In the genomic region with DNA sequence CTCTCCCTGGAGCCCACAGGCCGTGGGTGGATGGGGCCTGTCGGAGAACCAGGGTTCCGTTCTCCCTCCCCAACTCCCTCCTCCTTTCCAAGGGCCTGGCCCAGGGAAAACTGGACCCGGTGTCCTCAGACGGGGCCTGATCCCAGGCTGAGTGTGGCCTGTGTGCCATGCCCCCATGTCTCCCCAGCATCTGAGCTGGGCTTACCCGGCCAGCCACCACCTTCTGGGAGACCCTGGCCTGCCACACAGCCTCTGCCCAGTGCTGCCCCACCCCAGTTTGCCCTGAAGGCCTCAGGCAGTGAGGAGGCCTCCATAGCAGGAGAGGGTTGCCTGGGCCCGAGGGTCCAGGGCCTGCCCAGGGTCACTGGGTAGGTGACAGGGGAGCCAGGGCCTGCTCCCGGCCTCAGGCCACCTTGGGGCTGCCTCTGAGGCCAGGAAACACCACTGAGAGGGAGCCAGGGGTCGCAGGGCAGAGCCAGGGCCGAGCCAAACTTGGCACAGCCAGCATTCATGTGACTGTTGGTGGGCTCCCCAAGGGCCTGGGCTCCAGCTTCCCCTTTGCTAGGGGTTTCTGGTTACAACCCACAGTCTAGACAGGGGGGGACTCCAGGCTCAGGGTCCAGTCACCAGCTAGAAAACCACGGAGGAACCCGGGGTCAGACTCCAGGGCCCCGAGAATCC, we compare ENCODE assay signal across 15 cellular contexts. TPM values are rescaled to one million over a fixed set of nuclear protein-coding genes. Genes with fewer than 3 reads are reported as not detected.
DNase-seq lines count a peak whose midpoint lies in the region; ATAC-seq and TF ChIP-seq lines count a peak whose summit lies in the region.
"Had no signal": no experiment of that assay in that cellular context is flagged by ENCODE, and none has a peak within 500 bp of the region (broad histone marks: within the 10 kb centered on the region; RNA-seq: fewer than 3 reads in every experiment).

No MANE protein-coding gene starts in this region.

- H3K4me1 ChIP-seq in SK-N-SH (ENCODE audit: control insufficient read depth in 1 of 2, insufficient read depth in 2 of 2, low read depth in 1 of 2, low read length in 1 of 2) (peaks cover 0 to 66% of the 10 kb centered on the region in 2 experiments; a peak in 1 of 4 replicates), heart right ventricle (peaks cover 26 to 83% (median 65%) of the 10 kb centered on the region in 9 donors), psoas muscle (peaks cover 68% of the 10 kb centered on the region), OCI-LY7 (ENCODE audit: insufficient read depth, low read length, poor library complexity, severe bottlenecking) (no peaks in the 10 kb centered on the region)
- H3K4me1 ChIP-seq: parathyroid adenoma had no signal

- H3K79me2 ChIP-seq in SK-N-SH (ENCODE audit: insufficient read depth) (no peaks in the 10 kb centered on the region), OCI-LY7 (ENCODE audit: insufficient read depth, low read depth, low read length) (no peaks in the 10 kb centered on the region)
- H3K79me2 ChIP-seq: parathyroid adenoma had no signal

- H2AFZ ChIP-seq in SK-N-SH (ENCODE audit: low read depth) (no peak overlapping the region), OCI-LY7 (ENCODE audit: low read length) (no peak overlapping the region)
- H2AFZ ChIP-seq: parathyroid adenoma had no signal

- H3K9ac ChIP-seq in SK-N-SH = no peak overlapping the region
- H3K9ac ChIP-seq: parathyroid adenoma had no signal

- CTCF ChIA-PET in SK-N-SH (lab: Yijun Ruan, JAX) = interaction anchor here (0.9 to 5.4 kb wide), 7 partner anchors 58 to 250 kb away, joined by 3 to 39 read pairs (median 3); no protein-coding TSS in a partner anchor
- CTCF ChIA-PET in OCI-LY7 (lab: Charles Lee; ENCODE audit: unreplicated experiment) = no interaction called here

- H3K27ac ChIP-seq in SK-N-SH (ENCODE audit: low read depth in 2 of 2, low read length in 1 of 2) (peak overlapping the region in 1 of 2 experiments; percentile 88; a peak in 2 of 4 replicates), heart right ventricle (peak overlapping the region; percentile 38 to 79 (median 66)), psoas muscle (peak overlapping the region; percentile 79), OCI-LY7 (ENCODE audit: low read depth, low read length, poor library complexity, severe bottlenecking) (no peak overlapping the region)
- H3K27ac ChIP-seq: parathyroid adenoma, WERI-Rb-1 had no signal

- TF ChIP-seq CTCF in SK-N-SH (IDR thresholded peaks at IDR 0.05) = no peak
- no peak for TF ChIP-seq CTCF in heart right ventricle (IDR thresholded peaks at IDR 0.05)
- no peak for TF ChIP-seq CTCF in psoas muscle (IDR thresholded peaks at IDR 0.05)
- TF ChIP-seq CTCF in OCI-LY7 (conservative IDR thresholded peaks at IDR 0.05; ENCODE audit: low read length) = no peak

- ATAC-seq in heart right ventricle (peak in 4 of 8 donors; percentile 0 to 14 (median 6)), psoas muscle (no peak)
- ATAC-seq: activated T-cell treated with anti-CD3 and anti-CD28 coated beads, Interleukin-2, amount 50 U/mL, for 4 hours had no signal

- DNase-seq in CD1c-positive myeloid dendritic cell (ENCODE audit: extremely low spot score) (peak; percentile 16), SK-N-SH (peak; percentile 44), heart right ventricle (no peak), psoas muscle (peak in 1 of 2 donors; percentile 64), DMS 273 treated with DMSO at 0.1 percent for 48 hours (lab: John Stamatoyannopoulos, UW) (no peak), OCI-LY7 (ENCODE audit: low spot score) (no peak), NCI-H146 (lab: John Stamatoyannopoulos, UW) (no peak), NCI-H1694 treated with DMSO at 0.1 percent for 48 hours (lab: John Stamatoyannopoulos, UW) (no peak)
- DNase-seq: activated T-cell treated with anti-CD3 and anti-CD28 coated beads, Interleukin-2, amount 50 U/mL, for 4 hours; EL; islet precursor cell; NCI-H2171; WERI-Rb-1 had no signal

- 81% methylated on average over 6 of the region's 13 CpGs for WGBS in SK-N-SH (ENCODE audit: low lambda C conversion rate)
- 41 to 51% methylated on average over 13 of the region's 13 CpGs for WGBS in heart right ventricle, 2 donors
- WGBS in psoas muscle, 3 donors = 23 to 54% (median 32%) methylated on average over 13 of the region's 13 CpGs

- H3K27me3 ChIP-seq in SK-N-SH (ENCODE audit: insufficient read depth) = no peaks in the 10 kb centered on the region
- peaks cover 0 to 23% (median 13%) of the 10 kb centered on the region in 7 donors for H3K27me3 ChIP-seq in heart right ventricle
- no peaks in the 10 kb centered on the region for H3K27me3 ChIP-seq in psoas muscle (ENCODE audit: insufficient read depth in 3 of 3, low read length in 2 of 3)

- POLR2A ChIA-PET in SK-N-SH (lab: Yijun Ruan, JAX) = no interaction called here
- POLR2A ChIA-PET in OCI-LY7 (lab: Charles Lee) = no interaction called here

- H3F3A ChIP-seq in SK-N-SH (replicated peaks; ENCODE audit: insufficient read depth) = no peaks in the 10 kb centered on the region

- H3K36me3 ChIP-seq in SK-N-SH (replicated peaks in 1 of 2; ENCODE audit: control insufficient read depth in 1 of 2, insufficient read depth in 2 of 2, low read length in 1 of 2) = peaks cover 0 to 14% of the 10 kb centered on the region in 2 experiments
- H3K36me3 ChIP-seq in heart right ventricle = peaks cover 0 to 43% (median 19%) of the 10 kb centered on the region in 9 donors
- H3K36me3 ChIP-seq in psoas muscle (ENCODE audit: insufficient read depth in 1 of 2, low read depth in 1 of 2) = peaks cover 4 to 34% of the 10 kb centered on the region in 2 donors
- H3K36me3 ChIP-seq in OCI-LY7 (ENCODE audit: insufficient read depth, low read length) = no peaks in the 10 kb centered on the region
- H3K36me3 ChIP-seq: WERI-Rb-1 had no signal

- intact Hi-C loops in heart right ventricle (cut with DNase I) = loop anchor here in 2 of 10 donors (5.0 to 10.0 kb wide), 2 partner anchors 34 to 74 kb away; no protein-coding TSS in a partner anchor
- intact Hi-C loops in psoas muscle (cut with DNase I) = loop anchor here in 1 of 2 donors (2.0 kb wide), 1 partner anchor 82 kb away; no protein-coding TSS in a partner anchor
- intact Hi-C loops in OCI-LY7 (cut with micrococcal nuclease; ENCODE audit: unreplicated experiment) = no loop called here

- H3K9me2 ChIP-seq in SK-N-SH (no peaks in the 10 kb centered on the region), OCI-LY7 (ENCODE audit: insufficient read depth, low read length) (no peaks in the 10 kb centered on the region)

- H3K9me3 ChIP-seq in SK-N-SH (no peaks in the 10 kb centered on the region), heart right ventricle (no peaks in the 10 kb centered on the region), psoas muscle (no peaks in the 10 kb centered on the region), OCI-LY7 (ENCODE audit: low read length) (peaks cover 4% of the 10 kb centered on the region; the same call in 1 of the 2 replicates)

- 0 out of 2 replicates have a peak, but pooled peaks cover 3% of the 10 kb centered on the region for H4K20me1 ChIP-seq in SK-N-SH (ENCODE audit: insufficient read depth)
- H4K20me1 ChIP-seq in OCI-LY7 (ENCODE audit: insufficient read depth, low read length) = no peaks in the 10 kb centered on the region

- no peak for TF ChIP-seq EP300 in SK-N-SH (IDR thresholded peaks at IDR 0.05; ENCODE audit: borderline replicate concordance in 1 of 2, low read depth in 1 of 2, low read length in 1 of 2)

- TF ChIP-seq RAD21 in SK-N-SH (IDR thresholded peaks at IDR 0.05; ENCODE audit: low read length) = no peak

- H3K4me2 ChIP-seq in SK-N-SH (no peak overlapping the region), OCI-LY7 (ENCODE audit: low read length) (no peak overlapping the region)

- BruUV-seq in OCI-LY7 (replicated peaks; lab: Mats Ljungman, UMichigan) = no TSS peak

- H3K4me3 ChIP-seq in SK-N-SH (ENCODE audit: low read depth in 2 of 2, low read length in 1 of 2) = no peak overlapping the region
- H3K4me3 ChIP-seq in heart right ventricle = no peak overlapping the region
- no peak overlapping the region for H3K4me3 ChIP-seq in psoas muscle
- H3K4me3 ChIP-seq in OCI-LY7 (ENCODE audit: low read depth, low read length, poor library complexity, severe bottlenecking) = no peak overlapping the region

RNA-seq across cellular contexts. Expression of a gene that starts 0.6 kb away (rescaled TPM):
- polyA plus RNA-seq in SK-N-SH (2012; rRNA removed) = 0.21 and 0.31 TPM in 2 replicates
- 0.13 and 0.24 TPM in 2 replicates for polyA plus RNA-seq in SK-N-SH (2012; cell fraction: cytosol; rRNA removed)
- 1.0 and 1.2 TPM in 2 replicates for polyA plus RNA-seq in SK-N-SH (2012; cell fraction: nucleus; rRNA removed)
- total RNA-seq in heart right ventricle = 1 to 10 TPM in 4 of 10 donors, under 1 TPM in 6; 0.18 to 2.4 (median 0.42) TPM
- under 1 TPM; 0.07 to 0.80 TPM for polyA plus RNA-seq in heart right ventricle
- 1 to 10 TPM; 1.6 to 6.1 (median 2.7) TPM for total RNA-seq in psoas muscle
- 1 to 10 TPM in 1 of 3 donors, under 1 TPM in 2; 0.70 to 1.2 (median 0.83) TPM for polyA plus RNA-seq in psoas muscle
- 0.05 and 0.38 TPM in 2 replicates for total RNA-seq in OCI-LY7 (2014; rRNA removed; shearing (Covaris generic))
- 0.30 and 1.2 TPM in 2 replicates for total RNA-seq in OCI-LY7 (2022)

RNA-seq across cellular contexts. Expression of a gene that starts 12.7 kb away (rescaled TPM):
- 93.0 and 187 TPM in 2 replicates for polyA plus RNA-seq in SK-N-SH (2012; rRNA removed)
- 58.5 and 113 TPM in 2 replicates for polyA plus RNA-seq in SK-N-SH (2012; cell fraction: cytosol; rRNA removed)
- 234 TPM in 2 replicates for polyA plus RNA-seq in SK-N-SH (2012; cell fraction: nucleus; rRNA removed)
- total RNA-seq in heart right ventricle = 1,000 to 10,000 TPM in 2 of 10 donors, 100 to 1,000 TPM in 8; 501 to 1,070 (median 786) TPM
- 100 to 1,000 TPM; 431 to 976 TPM for polyA plus RNA-seq in heart right ventricle
- 100 to 1,000 TPM; 343 to 950 (median 608) TPM for total RNA-seq in psoas muscle
- 1,000 to 10,000 TPM in 2 of 3 donors, 100 to 1,000 TPM in 1; 674 to 1,317 (median 1,217) TPM for polyA plus RNA-seq in psoas muscle
- total RNA-seq in OCI-LY7 (2014; rRNA removed; shearing (Covaris generic)) = 27.7 and 31.7 TPM in 2 replicates
- 35.5 and 44.1 TPM in 2 replicates for total RNA-seq in OCI-LY7 (2022)

RNA-seq across cellular contexts. Expression of a gene that starts 54.0 kb away (rescaled TPM):
- not detected in 2 replicates for polyA plus RNA-seq in SK-N-SH (2012; rRNA removed)
- not detected in 2 replicates for polyA plus RNA-seq in SK-N-SH (2012; cell fraction: cytosol; rRNA removed)
- not detected in 2 replicates for polyA plus RNA-seq in SK-N-SH (2012; cell fraction: nucleus; rRNA removed)
- total RNA-seq in heart right ventricle = not detected
- polyA plus RNA-seq in heart right ventricle = not detected
- not detected for total RNA-seq in psoas muscle
- not detected for polyA plus RNA-seq in psoas muscle
- not detected in 2 replicates for total RNA-seq in OCI-LY7 (2014; rRNA removed; shearing (Covaris generic))
- not detected in 2 replicates for total RNA-seq in OCI-LY7 (2022)
- total RNA-seq: activated T-cell treated with anti-CD3 and anti-CD28 coated beads, Interleukin-2, amount 50 U/mL, for 4 hours; temporal lobe had no signal

Comparison
In these comparisons a context has a peak if more than half of its experiments do, and no peak if none do; other contexts are left out.
1. DNase-seq: peak in CD1c-positive myeloid dendritic cell (single experiment) and SK-N-SH (single experiment); none in heart right ventricle (0 of 2), DMS 273 treated with DMSO at 0.1 percent for 48 hours (single experiment), OCI-LY7 (single experiment), NCI-H146 (single experiment) and NCI-H1694 treated with DMSO at 0.1 percent for 48 hours (single experiment).
2. RNA of a gene that starts 12.7 kb away (total RNA-seq): 501 to 1,070 TPM in heart right ventricle and 343 to 950 TPM in psoas muscle; 27.7 to 44.1 TPM in OCI-LY7; every median in the first group is over 4 times any median in the second.